11 cellular contexts compared by ENCODE assay signal in genomic region chr11:61889831-61890230, GRCh38. TPM values are rescaled to one million over a fixed set of nuclear protein-coding genes. Genes with fewer than 3 reads are reported as not detected.
A peak's percentile ranks its signal among the peaks of the same experiment; 100 is the strongest.
DNase-seq lines count a peak whose midpoint lies in the region; ATAC-seq lines count a peak whose summit lies in the region.
"Had no signal": no experiment of that assay in that cellular context is flagged by ENCODE, and none has a peak within 500 bp of the region (broad histone marks: within the 10 kb centered on the region; RNA-seq: fewer than 3 reads in every experiment).

No MANE protein-coding gene starts in this region.

- H3K9me2 ChIP-seq in Karpas-422 (replicated peaks; ENCODE audit: insufficient read depth, low read length), result no peaks in the 10 kb centered on the region

- H2BK5ac ChIP-seq in trophoblast cell (ENCODE audit: low read depth, low read length, poor library complexity), result no peak overlapping the region

- H3K9me3 ChIP-seq in BLaER1 treated with 17β-estradiol and CSF1 and Interleukin-3, amounts not matched to agents 10 nM and 100 nM (replicated peaks in 1 of 11), result peaks cover 0 to 7% (median 0%) of the 10 kb centered on the region in 11 experiments; a peak in 2 of 22 replicates
- no peaks in the 10 kb centered on the region; the same call in 1 of the 2 replicates for H3K9me3 ChIP-seq in Karpas-422 (ENCODE audit: low read length)
- H3K9me3 ChIP-seq in trophoblast cell (ENCODE audit: insufficient read depth, low read depth, low read length), result peaks cover 1% of the 10 kb centered on the region

- peak overlapping the region; percentile 85 for H3K4me3 Mint-ChIP-seq in central memory CD8-positive, alpha-beta T cell
- no peak overlapping the region for H3K4me3 Mint-ChIP-seq in activated CD4-positive, alpha-beta T cell treated with anti-CD3 and anti-CD28 coated beads, Interleukin-2, amount 10 ng/mL, durations not matched to agents 24 days and 14 days

- no peak for ATAC-seq in central memory CD8-positive, alpha-beta T cell (replicated peaks; ENCODE audit: extremely low read depth, poor library complexity, severe bottlenecking)
- ATAC-seq in sciatic nerve, result no peak

- no peaks in the 10 kb centered on the region for H3K27me3 ChIP-seq in BLaER1 treated with 17β-estradiol and CSF1 and Interleukin-3, amounts not matched to agents 10 nM and 100 nM
- no peaks in the 10 kb centered on the region for H3K27me3 ChIP-seq in Karpas-422 (ENCODE audit: low read length)
- H3K27me3 ChIP-seq in trophoblast cell (ENCODE audit: insufficient read depth, low read length), result no peaks in the 10 kb centered on the region
- H3K27me3 ChIP-seq: cardiac muscle cell had no signal

- no CpG with 5 or more reads among the region's 10 CpGs for WGBS in trophoblast cell (ENCODE audit: extremely low coverage, insufficient coverage, insufficient read length)

- H3K4me1 ChIP-seq in BLaER1 treated with 17β-estradiol and CSF1 and Interleukin-3, amounts not matched to agents 10 nM and 100 nM, result peaks cover 18 to 54% (median 33%) of the 10 kb centered on the region in 10 experiments
- H3K4me1 ChIP-seq in Karpas-422 (ENCODE audit: low read length), result peaks cover 23% of the 10 kb centered on the region
- H3K4me1 ChIP-seq in trophoblast cell (ENCODE audit: control insufficient read depth in 1 of 2, insufficient read depth in 2 of 2, low read length in 2 of 2), result peaks cover 13 to 17% of the 10 kb centered on the region in 2 experiments

- peak overlapping the region; percentile 16 for H2BK12ac ChIP-seq in trophoblast cell (ENCODE audit: low read length)

- H3K9ac ChIP-seq in BLaER1 treated with 17β-estradiol and CSF1 and Interleukin-3, amounts not matched to agents 10 nM and 100 nM, result peak overlapping the region in 10 of 11 experiments; percentile 77 to 89 (median 83); a peak in 18 of 22 replicates
- H3K9ac ChIP-seq in Karpas-422 (ENCODE audit: low read length) (0 out of 2 replicates have a peak overlapping the region, but pooled peaks have one; percentile 76), trophoblast cell (ENCODE audit: low read length) (no peak overlapping the region)

- DNase-seq in Karpas-422, result no peak
- DNase-seq in central memory CD8-positive, alpha-beta T cell (ENCODE audit: low spot score in 2 of 2), result no peak
- peak in 1 of 2 donors; percentile 75 for DNase-seq in trophoblast cell
- no peak for DNase-seq in NCI-H1105 (lab: John Stamatoyannopoulos, UW)
- DNase-seq in activated CD4-positive, CD25-positive, alpha-beta regulatory T cell treated with anti-CD3 and anti-CD28 coated beads, Interleukin-2, amount 50 U/mL, for 72 hours, result no peak
- DNase-seq in activated CD4-positive, alpha-beta T cell treated with anti-CD3 and anti-CD28 coated beads, Interleukin-2, amount 10 ng/mL, durations not matched to agents 24 days and 14 days, result no peak
- DNase-seq in sciatic nerve (ENCODE audit: low spot score), result no peak
- DNase-seq: NCI-H2029 had no signal

- H2AK5ac ChIP-seq in trophoblast cell (ENCODE audit: low read length), result no peak overlapping the region

- H3K27ac ChIP-seq in BLaER1 treated with 17β-estradiol and CSF1 and Interleukin-3, amounts not matched to agents 10 nM and 100 nM, result peak overlapping the region in 8 of 11 experiments; percentile 75 to 80 (median 76); a peak in 9 of 22 replicates
- no peak overlapping the region for H3K27ac ChIP-seq in Karpas-422 (ENCODE audit: low read length)
- H3K27ac ChIP-seq in trophoblast cell (ENCODE audit: low read depth, low read length), result no peak overlapping the region
- H3K27ac ChIP-seq: cardiac muscle cell, HL-60 had no signal

- H3K4me1 Mint-ChIP-seq in central memory CD8-positive, alpha-beta T cell, result peaks cover 11% of the 10 kb centered on the region
- H3K4me1 Mint-ChIP-seq in activated CD4-positive, alpha-beta T cell treated with anti-CD3 and anti-CD28 coated beads, Interleukin-2, amount 10 ng/mL, durations not matched to agents 24 days and 14 days, result peaks cover 4% of the 10 kb centered on the region

- H3K4me2 ChIP-seq in BLaER1 treated with 17β-estradiol and CSF1 and Interleukin-3, amounts not matched to agents 10 nM and 100 nM, result peak overlapping the region; percentile 84 to 100 (median 99)
- H3K4me2 ChIP-seq in Karpas-422 (ENCODE audit: low read depth, low read length, poor library complexity, severe bottlenecking) (peak overlapping the region; percentile 92), trophoblast cell (ENCODE audit: low read length) (no peak overlapping the region)

- H2BK120ac ChIP-seq in trophoblast cell (ENCODE audit: insufficient read depth, low read length, poor library complexity), result no peak overlapping the region

- H3K4me3 ChIP-seq in BLaER1 treated with 17β-estradiol and CSF1 and Interleukin-3, amounts not matched to agents 10 nM and 100 nM, result peak overlapping the region in 9 of 10 experiments; percentile 73 to 92 (median 81); a peak in 14 of 20 replicates
- H3K4me3 ChIP-seq in Karpas-422 (ENCODE audit: low read length) (no peak overlapping the region; the same call in 1 of the 2 replicates), trophoblast cell (ENCODE audit: low read depth, low read length) (no peak overlapping the region)

- H3K9me3 Mint-ChIP-seq in central memory CD8-positive, alpha-beta T cell, result no peaks in the 10 kb centered on the region
- no peaks in the 10 kb centered on the region for H3K9me3 Mint-ChIP-seq in activated CD4-positive, alpha-beta T cell treated with anti-CD3 and anti-CD28 coated beads, Interleukin-2, amount 10 ng/mL, durations not matched to agents 24 days and 14 days

- H3K79me2 ChIP-seq in Karpas-422 (ENCODE audit: low read length) (no peaks in the 10 kb centered on the region), trophoblast cell (ENCODE audit: control insufficient read depth, insufficient read depth, low read length, poor library complexity) (peaks cover 6% of the 10 kb centered on the region)

- no peak overlapping the region for H3K27ac Mint-ChIP-seq in central memory CD8-positive, alpha-beta T cell (ENCODE audit: low read depth)
- H3K27ac Mint-ChIP-seq in activated CD4-positive, alpha-beta T cell treated with anti-CD3 and anti-CD28 coated beads, Interleukin-2, amount 10 ng/mL, durations not matched to agents 24 days and 14 days, result no peak overlapping the region

- peaks cover 10% of the 10 kb centered on the region for H3K79me1 ChIP-seq in trophoblast cell (ENCODE audit: low read length)

- intact Hi-C loops in activated CD4-positive, alpha-beta T cell treated with anti-CD3 and anti-CD28 coated beads, Interleukin-2, amount 10 ng/mL, durations not matched to agents 24 days and 14 days (cut with micrococcal nuclease), result loop anchor here (5.0 to 10.0 kb wide), 2 partner anchors 77 to 315 kb away; partner anchors contain the start of genes FTH1 and SCGB2A1
- intact Hi-C loops in sciatic nerve (cut with DNase I), result loop anchor here (10.0 kb wide), 1 partner anchor 85 kb away; no protein-coding TSS in a partner anchor

- peaks cover 0 to 38% (median 0%) of the 10 kb centered on the region in 11 experiments; a peak in 6 of 22 replicates for H3K36me3 ChIP-seq in BLaER1 treated with 17β-estradiol and CSF1 and Interleukin-3, amounts not matched to agents 10 nM and 100 nM
- no peaks in the 10 kb centered on the region for H3K36me3 ChIP-seq in Karpas-422 (ENCODE audit: insufficient read depth, low read length)
- no peaks in the 10 kb centered on the region for H3K36me3 ChIP-seq in trophoblast cell (ENCODE audit: control insufficient read depth in 1 of 2, insufficient read depth in 2 of 2, low read length in 2 of 2)
- H3K36me3 ChIP-seq: cardiac muscle cell had no signal

- no peaks in the 10 kb centered on the region for H3K27me3 Mint-ChIP-seq in central memory CD8-positive, alpha-beta T cell
- peaks cover 13% of the 10 kb centered on the region for H3K27me3 Mint-ChIP-seq in activated CD4-positive, alpha-beta T cell treated with anti-CD3 and anti-CD28 coated beads, Interleukin-2, amount 10 ng/mL, durations not matched to agents 24 days and 14 days

- peak overlapping the region; percentile 24 for H3K4ac ChIP-seq in trophoblast cell (ENCODE audit: low read depth, low read length)

- H4K20me1 ChIP-seq in BLaER1 treated with 17β-estradiol and CSF1 and Interleukin-3, amounts not matched to agents 10 nM and 100 nM, result peaks cover 0 to 67% (median 15%) of the 10 kb centered on the region in 11 experiments; a peak in 14 of 22 replicates
- H4K20me1 ChIP-seq in Karpas-422 (ENCODE audit: insufficient read depth, low read depth, low read length), result no peaks in the 10 kb centered on the region

- H2AFZ ChIP-seq in Karpas-422 (ENCODE audit: low read length), result no peak overlapping the region
- H2AFZ ChIP-seq in trophoblast cell (ENCODE audit: insufficient read depth, low read length, poor library complexity), result no peak overlapping the region

- peaks cover 3% of the 10 kb centered on the region for H3K36me3 Mint-ChIP-seq in central memory CD8-positive, alpha-beta T cell (ENCODE audit: insufficient read depth)
- H3K36me3 Mint-ChIP-seq in activated CD4-positive, alpha-beta T cell treated with anti-CD3 and anti-CD28 coated beads, Interleukin-2, amount 10 ng/mL, durations not matched to agents 24 days and 14 days (ENCODE audit: low read depth), result no peaks in the 10 kb centered on the region

- peak overlapping the region; percentile 58 for H3K18ac ChIP-seq in trophoblast cell (ENCODE audit: low read length)

- no peak overlapping the region for H3K14ac ChIP-seq in trophoblast cell (ENCODE audit: low read length)

- H4K91ac ChIP-seq in trophoblast cell (ENCODE audit: low read depth, low read length), result no peak overlapping the region

- no peak overlapping the region for H4K8ac ChIP-seq in trophoblast cell (ENCODE audit: low read depth, low read length)

- H4K12ac ChIP-seq in trophoblast cell (ENCODE audit: low read depth, low read length), result no peak overlapping the region

- no peak overlapping the region for H3K23ac ChIP-seq in trophoblast cell (ENCODE audit: low read length)

RNA-seq across cellular contexts. Expression of gene FADS3, which starts 1.5 kb away (rescaled TPM):
- 39.5 and 70.4 TPM in 2 replicates for total RNA-seq in Karpas-422 (2014; rRNA removed; shearing (Covaris generic); ENCODE audit: low replicate concordance)
- polyA plus RNA-seq in trophoblast cell (2013), result 290 and 330 TPM in 2 replicates
- total RNA-seq in activated CD4-positive, alpha-beta T cell treated with anti-CD3 and anti-CD28 coated beads, Interleukin-2, amount 10 ng/mL, durations not matched to agents 24 days and 14 days, result 13.5 and 15.6 TPM in 2 replicates
- total RNA-seq in sciatic nerve, result 127 TPM

RNA-seq across cellular contexts. Expression of gene RAB3IL1, which starts 27.5 kb away (rescaled TPM):
- total RNA-seq in Karpas-422 (2014; rRNA removed; shearing (Covaris generic); ENCODE audit: low replicate concordance), result not detected in 2 replicates
- 22.0 and 24.2 TPM in 2 replicates for polyA plus RNA-seq in trophoblast cell (2013)
- total RNA-seq in activated CD4-positive, alpha-beta T cell treated with anti-CD3 and anti-CD28 coated beads, Interleukin-2, amount 10 ng/mL, durations not matched to agents 24 days and 14 days, result 0.12 and 0.26 TPM in 2 replicates
- 70.5 TPM for total RNA-seq in sciatic nerve

Comparison
In these comparisons a context has a peak if more than half of its experiments do, and no peak if none do; other contexts are left out.
1. H3K27ac ChIP-seq: peak in BLaER1 treated with 17β-estradiol and CSF1 and Interleukin-3, amounts not matched to agents 10 nM and 100 nM (8 of 11); none in Karpas-422 (single experiment) and trophoblast cell (single experiment).
2. H3K4me3 ChIP-seq: peak in BLaER1 treated with 17β-estradiol and CSF1 and Interleukin-3, amounts not matched to agents 10 nM and 100 nM (9 of 10); none in Karpas-422 (single experiment) and trophoblast cell (single experiment).
3. RNA of gene RAB3IL1, which starts 27.5 kb away (total RNA-seq): 70.5 TPM in sciatic nerve (single experiment); 0.12 to 0.26 TPM in activated CD4-positive, alpha-beta T cell treated with anti-CD3 and anti-CD28 coated beads, Interleukin-2, amount 10 ng/mL, durations not matched to agents 24 days and 14 days and not detected in Karpas-422; every median in the first group is over 10 times any median in the second.